In genomic region chr17:2435181-2435741, GRCh38 we compare ENCODE assay signal across 12 cellular contexts. TPM values are rescaled to one million over a fixed set of nuclear protein-coding genes. Genes with fewer than 3 reads are reported as not detected.
DNase-seq lines count a peak whose midpoint lies in the region; ATAC-seq, FAIRE-seq and TF ChIP-seq lines count a peak whose summit lies in the region.
"Had no signal": no experiment of that assay in that cellular context is flagged by ENCODE, and none has a peak within 500 bp of the region (broad histone marks: within the 10 kb centered on the region; RNA-seq: fewer than 3 reads in every experiment).

No MANE protein-coding gene starts in this region.

- TF ChIP-seq CTCF in GM23338 (conservative IDR thresholded peaks at IDR 0.05; ENCODE audit: low read depth in 2 of 2) (no peak), dorsolateral prefrontal cortex (IDR thresholded peaks at IDR 0.05 in 54 of 56, conservative IDR thresholded peaks at IDR 0.05 in 2 of 56; ENCODE audit: low read depth in 1 of 56, partially characterized antibody in 56 of 56) (no peak), neural crest cell (conservative IDR thresholded peaks at IDR 0.05) (no peak)

- H3K4me3 ChIP-seq in GM23338: peak overlapping the region; percentile 36
- peak overlapping the region in 26 of 59 donors; percentile 3 to 41 (median 16) for H3K4me3 ChIP-seq in dorsolateral prefrontal cortex
- H3K4me3 ChIP-seq: lower lobe of right lung had no signal

- no peak overlapping the region for H2AFZ ChIP-seq in GM23338

- peaks cover 35% of the 10 kb centered on the region for H3K4me1 Mint-ChIP-seq in GM23338
- H3K4me1 Mint-ChIP-seq in neural crest cell: peaks cover 46% of the 10 kb centered on the region

- peaks cover 18% of the 10 kb centered on the region for H3F3A ChIP-seq in GM23338 (replicated peaks; ENCODE audit: low read depth)

- H3K4me3 Mint-ChIP-seq in GM23338 (peak overlapping the region; percentile 56), neural crest cell (peak overlapping the region; percentile 79)

- peaks cover 18% of the 10 kb centered on the region for H3K79me2 ChIP-seq in GM23338 (replicated peaks; ENCODE audit: insufficient read depth)

- H3K27me3 Mint-ChIP-seq in GM23338 (ENCODE audit: insufficient read depth, low read depth, poor library complexity) (peaks cover 14% of the 10 kb centered on the region), neural crest cell (ENCODE audit: low read depth) (no peaks in the 10 kb centered on the region)

- no peaks in the 10 kb centered on the region for H3K27me3 ChIP-seq in GM23338 (ENCODE audit: insufficient read depth)
- H3K27me3 ChIP-seq in dorsolateral prefrontal cortex: no peaks in the 10 kb centered on the region

- H3K9me3 Mint-ChIP-seq in GM23338: no peaks in the 10 kb centered on the region
- no peaks in the 10 kb centered on the region for H3K9me3 Mint-ChIP-seq in neural crest cell

- intact Hi-C loops in dorsolateral prefrontal cortex (cut with DNase I): no loop called here

- peaks cover 13% of the 10 kb centered on the region for H4K20me1 ChIP-seq in GM23338 (replicated peaks; ENCODE audit: insufficient read depth)

- peaks cover 28% of the 10 kb centered on the region for H3K4me1 ChIP-seq in GM23338 (ENCODE audit: insufficient read depth)

- peak overlapping the region; percentile 49 for H3K4me2 ChIP-seq in GM23338

- ATAC-seq in GM23338 (peak; percentile 75), GM19397 (IDR thresholded peaks at IDR 0.05; ENCODE audit: unreplicated experiment) (no peak), GM21717 (IDR thresholded peaks at IDR 0.05; ENCODE audit: unreplicated experiment) (no peak)
- ATAC-seq: lower lobe of right lung had no signal

- H3K27ac Mint-ChIP-seq in GM23338 (peak overlapping the region; percentile 92), neural crest cell (ENCODE audit: unreplicated experiment) (peak overlapping the region; percentile 98)

- DNase-seq in GM23338 (ENCODE audit: low spot score) (peak; percentile 91), NCI-H2227 (lab: John Stamatoyannopoulos, UW; ENCODE audit: unreplicated experiment) (peak; percentile 86), dorsolateral prefrontal cortex (peak in 3 of 10 donors; percentile 28 to 63 (median 37)), neural crest cell (ENCODE audit: low read depth, low spot score) (peak; percentile 51), RCC 7860 (ENCODE audit: low spot score) (no peak)
- DNase-seq in activated CD4-positive, CD25-positive, alpha-beta regulatory T cell (lab: John Stamatoyannopoulos, UW): no peak
- DNase-seq: activated T-cell treated with anti-CD3 and anti-CD28 coated beads for 4 hours; DMS 273 treated with DMSO at 0.1 percent for 48 hours; lower lobe of right lung; stimulated activated CD4-positive, alpha-beta T cell treated with anti-CD3 and anti-CD28 coated beads, Interleukin-15, amount 100 ng/mL, for 24 hours had no signal

- H3K9me2 ChIP-seq in GM23338 (ENCODE audit: insufficient read depth): no peaks in the 10 kb centered on the region

- H3K27ac ChIP-seq in GM23338 (ENCODE audit: low read depth): peak overlapping the region; percentile 68
- H3K27ac ChIP-seq in dorsolateral prefrontal cortex: peak overlapping the region in 58 of 59 donors; percentile 34 to 91 (median 79)
- H3K27ac ChIP-seq: lower lobe of right lung had no signal

- H3K36me3 Mint-ChIP-seq in GM23338 (ENCODE audit: low read depth) (peaks cover 59% of the 10 kb centered on the region), neural crest cell (ENCODE audit: low read depth) (peaks cover 13% of the 10 kb centered on the region)

- no peak for FAIRE-seq in RCC 7860 (lab: Jason Lieb, UNC)

- H3K36me3 ChIP-seq in GM23338 (ENCODE audit: insufficient read depth): peaks cover 31% of the 10 kb centered on the region

TF ChIP-seq in GM23338, 12 proteins besides CTCF, POLR2A, EP300 and RAD21:
- no peak for TF ChIP-seq NANOG (IDR thresholded peaks at IDR 0.05; ENCODE audit: borderline replicate concordance)
TF ChIP-seq in GM23338: peak in this region for 0.

RNA-seq across cellular contexts. Expression of gene MNT, which starts 34.4 kb away (rescaled TPM):
- total RNA-seq in GM23338 (2014; rRNA removed; shearing (Covaris generic)): 6.4 and 10.4 TPM in 2 replicates
- polyA plus RNA-seq in GM23338 (2016; fragmentation: Nextera tagmentation; extraction: Ambion mirVana): 5.7 and 6.7 TPM in 2 replicates
- total RNA-seq in dorsolateral prefrontal cortex (10 to 100 TPM; 32.2 to 70.3 (median 43.0) TPM), neural crest cell (24.7 and 26.9 TPM in 2 replicates)

Comparison
In these comparisons a context has a peak if more than half of its experiments do, and no peak if none do; other contexts are left out.
1. DNase-seq: peak in GM23338 (single experiment), NCI-H2227 (single experiment) and neural crest cell (single experiment); none in activated CD4-positive, CD25-positive, alpha-beta regulatory T cell (0 of 4) and RCC 7860 (single experiment).